Comparison of ENCODE assay signal across 13 cellular contexts in the genomic region with DNA sequence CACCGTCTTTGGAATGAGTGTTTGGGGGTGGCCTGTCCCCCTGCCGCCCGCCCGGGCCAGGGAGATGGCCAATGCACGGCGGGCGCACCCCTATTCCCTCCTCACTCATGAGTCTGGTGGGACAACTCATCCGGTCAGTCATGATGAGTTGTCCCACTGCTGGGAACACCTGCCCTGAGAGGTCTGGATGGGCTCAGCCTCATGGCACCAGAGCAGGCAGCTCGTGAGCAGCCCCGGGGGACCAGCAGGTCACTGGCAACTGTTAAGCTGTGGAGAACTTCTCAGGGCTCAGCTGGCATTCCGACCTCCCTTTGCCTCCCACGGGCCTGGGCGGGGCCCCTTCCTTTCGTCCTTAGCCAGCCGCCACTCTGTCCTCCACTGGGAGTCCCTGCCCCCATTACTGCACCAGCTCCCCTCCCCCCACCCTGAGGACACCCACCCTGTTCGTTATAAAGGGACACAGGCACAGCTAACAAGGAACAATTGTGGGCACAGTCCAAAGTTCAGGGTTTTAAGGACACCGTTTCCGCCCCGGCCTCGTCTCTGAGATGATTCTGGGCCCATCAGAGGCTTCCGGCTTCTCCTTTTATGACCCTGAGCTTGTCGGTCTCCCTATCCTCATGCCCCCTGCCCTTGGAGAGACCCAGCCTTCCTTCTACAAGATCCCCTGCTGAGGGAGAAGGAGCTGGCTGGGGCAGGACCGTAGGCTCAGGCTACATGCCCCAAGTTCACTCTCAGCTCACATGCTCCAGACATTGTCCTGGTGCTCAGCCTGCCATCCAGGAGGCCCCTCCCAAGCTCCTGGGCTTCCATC. TPM values are rescaled to one million over a fixed set of nuclear protein-coding genes. Genes with fewer than 3 reads are reported as not detected.
A peak's percentile ranks its signal among the peaks of the same experiment; 100 is the strongest.
DNase-seq lines count a peak whose midpoint lies in the region; ATAC-seq and TF ChIP-seq lines count a peak whose summit lies in the region.
"Had no signal": no experiment of that assay in that cellular context is flagged by ENCODE, and none has a peak within 500 bp of the region (broad histone marks: within the 10 kb centered on the region; RNA-seq: fewer than 3 reads in every experiment).

No MANE protein-coding gene starts in this region.

- ATAC-seq in gastroesophageal sphincter (peak; percentile 11), HG02852 (IDR thresholded peaks at IDR 0.05; ENCODE audit: unreplicated experiment) (no peak), HG03280 (IDR thresholded peaks at IDR 0.05; ENCODE audit: unreplicated experiment) (no peak)

- no peaks in the 10 kb centered on the region for H3K27me3 ChIP-seq in gastroesophageal sphincter
- H3K27me3 ChIP-seq in skeletal muscle tissue (ENCODE audit: control insufficient read depth in 3 of 3, insufficient read depth in 3 of 3, low read length in 3 of 3): no peaks in the 10 kb centered on the region

- DNase-seq in HFFc6 (no peak), RKO (ENCODE audit: low spot score) (peak; percentile 86), UCSD-AML1 (lab: John Stamatoyannopoulos, UW; ENCODE audit: unreplicated experiment) (no peak), HuH-7.5 (ENCODE audit: low spot score) (no peak)
- DNase-seq: activated naive CD4-positive, alpha-beta T cell treated with anti-CD3 and anti-CD28 coated beads, Interleukin-2, amount 50 U/mL, for 16 hours; Caco-2; NCI-H1694; retina had no signal

- WGBS in gastroesophageal sphincter (ENCODE audit: low coverage in 1 of 2), 2 donors: 31 to 40% methylated on average over 2 to 3 of the region's 23 CpGs

- H3K27ac ChIP-seq in gastroesophageal sphincter (peak overlapping the region in 2 of 4 donors; percentile 36 to 45), skeletal muscle tissue (ENCODE audit: low read depth, low read length) (peak overlapping the region; percentile 52)

- no peaks in the 10 kb centered on the region for H3K9me3 Mint-ChIP-seq in HFFc6
- H3K9me3 Mint-ChIP-seq: central memory CD8-positive, alpha-beta T cell had no signal

- H3K4me1 Mint-ChIP-seq in HFFc6 (ENCODE audit: low read depth): peaks cover 23% of the 10 kb centered on the region
- H3K4me1 Mint-ChIP-seq: central memory CD8-positive, alpha-beta T cell had no signal

- H3K4me3 ChIP-seq in gastroesophageal sphincter (no peak overlapping the region), skeletal muscle tissue (ENCODE audit: low read length in 3 of 3) (peak overlapping the region in 1 of 3 donors; percentile 22)

- peaks cover 35% of the 10 kb centered on the region for H3K27me3 Mint-ChIP-seq in HFFc6 (ENCODE audit: insufficient read depth)
- H3K27me3 Mint-ChIP-seq: central memory CD8-positive, alpha-beta T cell had no signal

- no peak for TF ChIP-seq POLR2A in gastroesophageal sphincter (IDR thresholded peaks at IDR 0.05)

- H3K4me1 ChIP-seq in gastroesophageal sphincter: peaks cover 0 to 45% (median 0%) of the 10 kb centered on the region in 3 donors
- peaks cover 35 to 56% (median 49%) of the 10 kb centered on the region in 3 donors for H3K4me1 ChIP-seq in skeletal muscle tissue (ENCODE audit: control insufficient read depth in 3 of 3, insufficient read depth in 3 of 3, low read length in 3 of 3)
- H3K4me1 ChIP-seq: Caco-2 had no signal

- no peak for TF ChIP-seq CTCF in HFFc6 (IDR thresholded peaks at IDR 0.05)
- TF ChIP-seq CTCF in gastroesophageal sphincter (IDR thresholded peaks at IDR 0.05): no peak

- no peak for TF ChIP-seq EP300 in gastroesophageal sphincter (IDR thresholded peaks at IDR 0.05)

- no peaks in the 10 kb centered on the region for H3K36me3 Mint-ChIP-seq in HFFc6 (ENCODE audit: low read depth)

- peak overlapping the region in 1 of 3 donors; percentile 60 for H3K9ac ChIP-seq in skeletal muscle tissue (ENCODE audit: low read depth in 1 of 3, low read length in 3 of 3)

- no peak overlapping the region for H3K27ac Mint-ChIP-seq in HFFc6

- H3K9me3 ChIP-seq in gastroesophageal sphincter (no peaks in the 10 kb centered on the region), skeletal muscle tissue (ENCODE audit: control insufficient read depth in 3 of 3, low read length in 3 of 3) (no peaks in the 10 kb centered on the region)
- H3K9me3 ChIP-seq: Caco-2 had no signal

- no peaks in the 10 kb centered on the region for H3K36me3 ChIP-seq in gastroesophageal sphincter
- H3K36me3 ChIP-seq in skeletal muscle tissue (ENCODE audit: control insufficient read depth in 3 of 3, insufficient read depth in 3 of 3, low read length in 3 of 3): no peaks in the 10 kb centered on the region

- peak overlapping the region; percentile 24; the same call in 1 of the 2 replicates for H3K4me3 Mint-ChIP-seq in HFFc6
- H3K4me3 Mint-ChIP-seq: central memory CD8-positive, alpha-beta T cell had no signal

RNA-seq across cellular contexts. Expression of gene KIAA0232, which starts 14.6 kb away (rescaled TPM):
- 10 to 100 TPM; 15.2 to 21.2 (median 19.0) TPM for total RNA-seq in HFFc6 (2021; fragmentation: NEBNext Ultra II Directional; extraction: Animal tissue kit (Norgen Biotek cat#: 25700))
- total RNA-seq in gastroesophageal sphincter (10 to 100 TPM; 39.4 to 66.6 (median 47.1) TPM), skeletal muscle tissue (12.5 TPM)

RNA-seq across cellular contexts. Expression of gene BLOC1S4, which starts 52.0 kb away (rescaled TPM):
- 10 to 100 TPM; 12.7 to 19.0 (median 14.2) TPM for total RNA-seq in HFFc6 (2021; fragmentation: NEBNext Ultra II Directional; extraction: Animal tissue kit (Norgen Biotek cat#: 25700))
- total RNA-seq in gastroesophageal sphincter (10 to 100 TPM; 10.1 to 20.7 (median 18.7) TPM), skeletal muscle tissue (6.3 TPM)

RNA-seq across cellular contexts. Expression of gene MRFAP1L1, which starts 58.3 kb away (rescaled TPM):
- 10 to 100 TPM; 35.5 to 41.0 (median 40.1) TPM for total RNA-seq in HFFc6 (2021; fragmentation: NEBNext Ultra II Directional; extraction: Animal tissue kit (Norgen Biotek cat#: 25700))
- total RNA-seq in gastroesophageal sphincter (10 to 100 TPM; 59.2 to 74.1 (median 66.8) TPM), skeletal muscle tissue (32.9 TPM)
